1 cellular context compared by ENCODE assay signal in the genomic region with DNA sequence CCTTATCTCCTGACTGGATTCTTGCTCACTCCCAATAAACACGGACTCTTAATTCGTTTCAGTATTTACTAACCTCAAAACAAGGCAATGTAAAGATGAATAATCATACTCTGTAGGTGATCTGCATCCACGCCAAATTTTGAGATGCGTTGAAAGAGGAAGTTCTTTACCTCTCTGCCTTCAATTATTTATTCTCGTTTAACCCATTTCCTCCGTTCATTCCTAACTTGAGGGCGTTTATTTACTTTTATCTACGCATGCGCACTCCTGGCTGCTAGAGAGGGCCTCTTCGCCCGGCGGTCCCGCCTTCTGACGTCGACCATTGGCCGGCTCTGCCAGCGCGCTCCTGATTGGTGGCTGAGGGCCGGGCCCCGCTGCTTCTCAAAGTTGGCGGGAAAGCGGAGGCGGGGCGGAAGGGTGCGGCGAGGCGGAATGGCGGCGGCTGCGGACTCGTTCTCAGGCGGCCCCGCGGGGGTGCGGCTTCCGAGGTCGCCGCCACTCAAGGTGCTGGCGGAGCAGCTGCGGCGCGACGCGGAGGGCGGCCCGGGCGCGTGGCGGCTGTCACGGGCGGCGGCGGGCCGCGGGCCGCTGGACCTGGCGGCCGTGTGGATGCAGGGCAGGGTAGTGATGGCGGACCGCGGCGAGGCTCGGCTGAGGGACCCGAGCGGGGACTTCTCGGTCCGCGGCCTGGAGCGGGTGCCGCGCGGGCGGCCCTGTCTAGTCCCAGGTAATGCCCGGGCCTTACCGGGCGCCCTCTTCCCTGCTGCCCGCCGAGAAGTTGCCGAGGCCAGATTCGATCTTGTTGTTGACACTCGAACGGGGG.
A peak's percentile ranks its signal among the peaks of the same experiment; 100 is the strongest.
TF ChIP-seq lines count a peak whose summit lies in the region.

TSS of gene RMI2 (plus strand) at position 420 of the 823 bp plus-strand sequence. CDS start at position 433, 13 bp downstream.

TF ChIP-seq in HepG2, 621 proteins besides CTCF, POLR2A, EP300 and RAD21 (continued from another document and continues in another):
- peak; percentile 33; the same call in 1 of the 2 replicates for TF ChIP-seq UBTF (CRISPR knock-in tag; IDR thresholded peaks at IDR 0.05)
- TF ChIP-seq NFKBIZ (CRISPR knock-in tag; IDR thresholded peaks at IDR 0.05) = peak; percentile 83; the same call in 1 of the 2 replicates
- no peak for TF ChIP-seq ZBTB34 (CRISPR knock-in tag; IDR thresholded peaks at IDR 0.05)
- TF ChIP-seq MTA1 (CRISPR knock-in tag; IDR thresholded peaks at IDR 0.05; ENCODE audit: borderline replicate concordance) = no peak; the same call in 1 of the 2 replicates
- TF ChIP-seq KMT2A (CRISPR knock-in tag; IDR thresholded peaks at IDR 0.05) = peak; percentile 93
- TF ChIP-seq KDM4B (CRISPR knock-in tag; IDR thresholded peaks at IDR 0.05) = no peak
- TF ChIP-seq CAMTA2 (CRISPR knock-in tag; IDR thresholded peaks at IDR 0.05; ENCODE audit: borderline replicate concordance) = no peak
- TF ChIP-seq, protein P1, sequence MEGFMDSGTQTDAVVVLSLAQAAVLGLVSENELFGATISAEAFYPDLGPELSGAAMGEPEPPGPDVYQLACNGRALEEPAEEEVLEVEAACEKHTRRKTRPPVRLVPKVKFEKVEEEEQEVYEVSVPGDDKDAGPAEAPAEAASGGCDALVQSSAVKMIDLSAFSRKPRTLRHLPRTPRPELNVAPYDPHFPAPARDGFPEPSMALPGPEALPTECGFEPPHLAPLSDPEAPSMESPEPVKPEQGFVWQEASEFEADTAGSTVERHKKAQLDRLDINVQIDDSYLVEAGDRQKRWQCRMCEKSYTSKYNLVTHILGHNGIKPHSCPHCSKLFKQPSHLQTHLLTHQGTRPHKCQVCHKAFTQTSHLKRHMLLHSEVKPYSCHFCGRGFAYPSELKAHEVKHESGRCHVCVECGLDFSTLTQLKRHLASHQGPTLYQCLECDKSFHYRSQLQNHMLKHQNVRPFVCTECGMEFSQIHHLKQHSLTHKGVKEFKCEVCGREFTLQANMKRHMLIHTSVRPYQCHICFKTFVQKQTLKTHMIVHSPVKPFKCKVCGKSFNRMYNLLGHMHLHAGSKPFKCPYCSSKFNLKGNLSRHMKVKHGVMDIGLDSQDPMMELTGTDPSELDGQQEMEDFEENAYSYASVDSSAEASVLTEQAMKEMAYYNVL (CRISPR knock-in tag; IDR thresholded peaks at IDR 0.05; ENCODE audit: borderline replicate concordance) = peak; percentile 85; the same call in 1 of the 2 replicates
- peak; percentile 95 for TF ChIP-seq KMT2B (CRISPR knock-in tag; IDR thresholded peaks at IDR 0.05)
- TF ChIP-seq, protein P2, sequence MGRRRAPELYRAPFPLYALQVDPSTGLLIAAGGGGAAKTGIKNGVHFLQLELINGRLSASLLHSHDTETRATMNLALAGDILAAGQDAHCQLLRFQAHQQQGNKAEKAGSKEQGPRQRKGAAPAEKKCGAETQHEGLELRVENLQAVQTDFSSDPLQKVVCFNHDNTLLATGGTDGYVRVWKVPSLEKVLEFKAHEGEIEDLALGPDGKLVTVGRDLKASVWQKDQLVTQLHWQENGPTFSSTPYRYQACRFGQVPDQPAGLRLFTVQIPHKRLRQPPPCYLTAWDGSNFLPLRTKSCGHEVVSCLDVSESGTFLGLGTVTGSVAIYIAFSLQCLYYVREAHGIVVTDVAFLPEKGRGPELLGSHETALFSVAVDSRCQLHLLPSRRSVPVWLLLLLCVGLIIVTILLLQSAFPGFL (CRISPR knock-in tag; IDR thresholded peaks at IDR 0.05) = no peak
- TF ChIP-seq TRIM22 (IDR thresholded peaks at IDR 0.05) = no peak
- peak; percentile 71; the same call in 1 of the 2 replicates for TF ChIP-seq JDP2 (CRISPR knock-in tag; IDR thresholded peaks at IDR 0.05; ENCODE audit: borderline replicate concordance)
- no peak for TF ChIP-seq ZNF713 (CRISPR knock-in tag; IDR thresholded peaks at IDR 0.05)
- peak; percentile 40 for TF ChIP-seq NCOA2 (CRISPR knock-in tag; IDR thresholded peaks at IDR 0.05)
- TF ChIP-seq ZNF331 (CRISPR knock-in tag; IDR thresholded peaks at IDR 0.05) = peak; percentile 67; the same call in 1 of the 2 replicates
- TF ChIP-seq MIER3 (CRISPR knock-in tag; IDR thresholded peaks at IDR 0.05; ENCODE audit: borderline replicate concordance) = peak; percentile 67
- no peak for TF ChIP-seq ZNF432 (CRISPR knock-in tag; IDR thresholded peaks at IDR 0.05; ENCODE audit: borderline replicate concordance)
- no peak; the same call in 1 of the 2 replicates for TF ChIP-seq SRY (CRISPR knock-in tag; IDR thresholded peaks at IDR 0.05)
- peak; percentile 91 for TF ChIP-seq TAF15 (IDR thresholded peaks at IDR 0.05; ENCODE audit: low read depth, low read length, poor library complexity, severe bottlenecking)
- peak; percentile 94 for TF ChIP-seq YEATS2 (CRISPR knock-in tag; IDR thresholded peaks at IDR 0.05; ENCODE audit: borderline replicate concordance)
- no peak for TF ChIP-seq GPN1 (CRISPR knock-in tag; IDR thresholded peaks at IDR 0.05; ENCODE audit: borderline replicate concordance)
- no peak; the same call in 1 of the 2 replicates for TF ChIP-seq SMAD1 (CRISPR knock-in tag; IDR thresholded peaks at IDR 0.05; ENCODE audit: borderline replicate concordance, low read depth)
- no peak for TF ChIP-seq TRIM24 (CRISPR knock-in tag; IDR thresholded peaks at IDR 0.05)
- TF ChIP-seq HNRNPH1 (optimal IDR thresholded peaks at IDR 0.05; ENCODE audit: low read depth, low read length) = no peak
- TF ChIP-seq PRDM4 (CRISPR knock-in tag; IDR thresholded peaks at IDR 0.05; ENCODE audit: borderline replicate concordance) = no peak
- TF ChIP-seq, protein P3, sequence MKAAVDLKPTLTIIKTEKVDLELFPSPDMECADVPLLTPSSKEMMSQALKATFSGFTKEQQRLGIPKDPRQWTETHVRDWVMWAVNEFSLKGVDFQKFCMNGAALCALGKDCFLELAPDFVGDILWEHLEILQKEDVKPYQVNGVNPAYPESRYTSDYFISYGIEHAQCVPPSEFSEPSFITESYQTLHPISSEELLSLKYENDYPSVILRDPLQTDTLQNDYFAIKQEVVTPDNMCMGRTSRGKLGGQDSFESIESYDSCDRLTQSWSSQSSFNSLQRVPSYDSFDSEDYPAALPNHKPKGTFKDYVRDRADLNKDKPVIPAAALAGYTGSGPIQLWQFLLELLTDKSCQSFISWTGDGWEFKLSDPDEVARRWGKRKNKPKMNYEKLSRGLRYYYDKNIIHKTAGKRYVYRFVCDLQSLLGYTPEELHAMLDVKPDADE (CRISPR knock-in tag; IDR thresholded peaks at IDR 0.05) = no peak
- TF ChIP-seq ZNF564 (CRISPR knock-in tag; IDR thresholded peaks at IDR 0.05) = peak; percentile 84; the same call in 1 of the 2 replicates
- no peak for TF ChIP-seq ZNF782 (CRISPR knock-in tag; IDR thresholded peaks at IDR 0.05; ENCODE audit: borderline replicate concordance)
- peak; percentile 25; the same call in 1 of the 2 replicates for TF ChIP-seq ZNF264 (CRISPR knock-in tag; IDR thresholded peaks at IDR 0.05)
- TF ChIP-seq ZNF704 (CRISPR knock-in tag; IDR thresholded peaks at IDR 0.05; ENCODE audit: borderline replicate concordance) = peak; percentile 79; the same call in 1 of the 2 replicates
- no peak; the same call in 1 of the 2 replicates for TF ChIP-seq ZBTB7A (CRISPR knock-in tag; IDR thresholded peaks at IDR 0.05)
- no peak for TF ChIP-seq MZF1 (CRISPR knock-in tag; IDR thresholded peaks at IDR 0.05; ENCODE audit: borderline replicate concordance)
- peak; percentile 92; the same call in 1 of the 2 replicates for TF ChIP-seq ESRRA (CRISPR knock-in tag; IDR thresholded peaks at IDR 0.05; ENCODE audit: low read depth)
- peak; percentile 79 for TF ChIP-seq PRDM15 (CRISPR knock-in tag; IDR thresholded peaks at IDR 0.05)
- TF ChIP-seq FOSL2 (CRISPR knock-in tag; IDR thresholded peaks at IDR 0.05) = peak; percentile 53
- no peak; the same call in 1 of the 2 replicates for TF ChIP-seq ZBTB26 (CRISPR knock-in tag; IDR thresholded peaks at IDR 0.05; ENCODE audit: borderline replicate concordance)
- TF ChIP-seq BORCS8-MEF2B (CRISPR knock-in tag; IDR thresholded peaks at IDR 0.05) = peak; percentile 96
